35 cellular contexts compared by ENCODE assay signal in genomic region chr7:11985971-11986370, GRCh38.
"Had no signal": no experiment of that assay in that cellular context is flagged by ENCODE, and none has a peak within 500 bp of the region (broad histone marks: within the 10 kb centered on the region; RNA-seq: fewer than 3 reads in every experiment).

No MANE protein-coding gene starts in this region.

- H3K4me1 Mint-ChIP-seq: activated CD4-positive, alpha-beta memory T cell treated with anti-CD3 and anti-CD28 coated beads, Interleukin-2, amount 10 ng/mL, durations not matched to agents 7 days and 5 days; activated CD4-positive, alpha-beta T cell treated with anti-CD3 and anti-CD28 coated beads for 36 hours; activated CD4-positive, alpha-beta T cell treated with anti-CD3 and anti-CD28 coated beads, Interleukin-2, amount 10 ng/mL, durations not matched to agents 24 days and 14 days; activated naive CD4-positive, alpha-beta T cell treated with anti-CD3 and anti-CD28 coated beads, Interleukin-2, amount 10 ng/mL, durations not matched to agents 7 days and 5 days; activated naive CD8-positive, alpha-beta T cell treated with anti-CD3 and anti-CD28 coated beads, Interleukin-2, amount 10 ng/mL, durations not matched to agents 7 days and 5 days; brain; central memory CD8-positive, alpha-beta T cell; T-cell; T-helper 17 cell had no signal

- H3K36me3 Mint-ChIP-seq: activated naive CD4-positive, alpha-beta T cell treated with anti-CD3 and anti-CD28 coated beads, Interleukin-2, amount 10 ng/mL, durations not matched to agents 7 days and 5 days; activated naive CD4-positive, alpha-beta T cell treated with anti-CD3 and anti-CD28 coated beads, Interleukin-2, amount 50 U/mL, for 72 hours; activated naive CD8-positive, alpha-beta T cell treated with anti-CD3 and anti-CD28 coated beads, Interleukin-2, amount 10 ng/mL, durations not matched to agents 7 days and 5 days; brain; T-cell had no signal

- H3K27me3 Mint-ChIP-seq: activated CD4-positive, alpha-beta memory T cell treated with anti-CD3 and anti-CD28 coated beads, Interleukin-2, amount 10 ng/mL, durations not matched to agents 7 days and 5 days; activated CD4-positive, alpha-beta T cell treated with anti-CD3 and anti-CD28 coated beads for 36 hours; activated CD4-positive, alpha-beta T cell treated with anti-CD3 and anti-CD28 coated beads, Interleukin-2, amount 10 ng/mL, durations not matched to agents 24 days and 14 days; activated naive CD4-positive, alpha-beta T cell treated with anti-CD3 and anti-CD28 coated beads, Interleukin-2, amount 10 ng/mL, durations not matched to agents 7 days and 5 days; activated naive CD8-positive, alpha-beta T cell treated with anti-CD3 and anti-CD28 coated beads, Interleukin-2, amount 10 ng/mL, durations not matched to agents 7 days and 5 days; activated T-cell treated with anti-CD3 and anti-CD28 coated beads, Interleukin-2, amount 50 U/mL, for 24 hours; central memory CD8-positive, alpha-beta T cell; effector memory CD8-positive, alpha-beta T cell; T-cell; T-helper 17 cell had no signal

- H3K36me3 ChIP-seq: ascending aorta, breast epithelium, cardiac muscle cell, esophagus muscularis mucosa, gastrocnemius medialis, heart left ventricle, WERI-Rb-1 had no signal

- H3K4me1 ChIP-seq: ascending aorta, breast epithelium, esophagus muscularis mucosa, foreskin keratinocyte, gastrocnemius medialis, heart left ventricle had no signal

- H3K4me3 ChIP-seq: ascending aorta, breast epithelium, cardiac muscle cell, esophagus muscularis mucosa, gastrocnemius medialis, heart left ventricle had no signal

- H3K27ac Mint-ChIP-seq: activated CD4-positive, alpha-beta memory T cell treated with anti-CD3 and anti-CD28 coated beads, Interleukin-2, amount 10 ng/mL, durations not matched to agents 7 days and 5 days; activated CD4-positive, alpha-beta T cell treated with anti-CD3 and anti-CD28 coated beads for 36 hours; activated CD4-positive, alpha-beta T cell treated with anti-CD3 and anti-CD28 coated beads, Interleukin-2, amount 10 ng/mL, durations not matched to agents 24 days and 14 days; activated naive CD4-positive, alpha-beta T cell treated with anti-CD3 and anti-CD28 coated beads, Interleukin-2, amount 10 ng/mL, durations not matched to agents 7 days and 5 days; activated naive CD4-positive, alpha-beta T cell treated with anti-CD3 and anti-CD28 coated beads, Interleukin-2, amount 50 U/mL, for 72 hours; activated naive CD8-positive, alpha-beta T cell treated with anti-CD3 and anti-CD28 coated beads, Interleukin-2, amount 10 ng/mL, durations not matched to agents 7 days and 5 days; activated T-cell treated with anti-CD3 and anti-CD28 coated beads, Interleukin-2, amount 50 U/mL, for 24 hours; activated T-cell treated with anti-CD3 and anti-CD28 coated beads, Interleukin-2, amount 50 U/mL, for 72 hours; brain; effector memory CD8-positive, alpha-beta T cell; T-cell; T-helper 17 cell; T-helper 2 cell treated with Interferon-gamma antibody and Interleukin-4, amounts not matched to agents 5 μg/mL and 100 μg/mL, for 36 hours had no signal

- H3K27me3 ChIP-seq: ascending aorta, breast epithelium, cardiac muscle cell, esophagus muscularis mucosa, foreskin keratinocyte, gastrocnemius medialis, heart left ventricle had no signal

- H3K9me3 Mint-ChIP-seq: activated CD4-positive, alpha-beta T cell treated with anti-CD3 and anti-CD28 coated beads, Interleukin-2, amount 10 ng/mL, durations not matched to agents 24 days and 14 days had no signal

- H3K27ac ChIP-seq: ascending aorta, breast epithelium, cardiac muscle cell, esophagus muscularis mucosa, foreskin keratinocyte, gastrocnemius medialis, heart left ventricle, WERI-Rb-1 had no signal

- DNase-seq: activated CD4-positive, alpha-beta memory T cell treated with anti-CD3 and anti-CD28 coated beads, Interleukin-2, amount 10 ng/mL, durations not matched to agents 7 days and 5 days; activated CD4-positive, alpha-beta T cell treated with anti-CD3 and anti-CD28 coated beads for 36 hours; activated CD4-positive, alpha-beta T cell treated with anti-CD3 and anti-CD28 coated beads, Interleukin-2, amount 10 ng/mL, durations not matched to agents 24 days and 14 days; activated CD4-positive, alpha-beta T cell treated with anti-CD3 and anti-CD28 coated beads, Interleukin-2, amount 50 U/mL, for 4 hours; activated CD4-positive, CD25-positive, alpha-beta regulatory T cell; activated CD4-positive, CD25-positive, alpha-beta regulatory T cell treated with anti-CD3 and anti-CD28 coated beads, Interleukin-2, amount 50 U/mL, for 72 hours; activated CD8-positive, alpha-beta memory T cell treated with anti-CD3 and anti-CD28 coated beads, Interleukin-2, amount 50 U/mL, for 48 hours; activated gamma-delta T cell; activated naive CD4-positive, alpha-beta T cell; activated naive CD4-positive, alpha-beta T cell treated with anti-CD3 and anti-CD28 coated beads, Interleukin-2, amount 10 ng/mL, durations not matched to agents 7 days and 5 days; activated naive CD8-positive, alpha-beta T cell treated with anti-CD3 and anti-CD28 coated beads, Interleukin-2, amount 10 ng/mL, durations not matched to agents 7 days and 5 days; activated T-cell treated with anti-CD3 and anti-CD28 coated beads for 4 hours; activated T-cell treated with anti-CD3 and anti-CD28 coated beads, Interleukin-2, amount 50 U/mL, for 24 hours; activated T-cell treated with anti-CD3 and anti-CD28 coated beads, Interleukin-2, amount 50 U/mL, for 72 hours; cortex of kidney; dermis blood vessel endothelial cell; effector CD4-positive, alpha-beta T cell; effector memory CD8-positive, alpha-beta T cell; erythroblast; gastrocnemius medialis; glutamatergic neuron; heart left ventricle; T-cell; T-helper 17 cell; T1000; WERI-Rb-1 had no signal

- H3K4me3 Mint-ChIP-seq: activated CD4-positive, alpha-beta memory T cell treated with anti-CD3 and anti-CD28 coated beads, Interleukin-2, amount 10 ng/mL, durations not matched to agents 7 days and 5 days; activated CD4-positive, alpha-beta T cell treated with anti-CD3 and anti-CD28 coated beads for 36 hours; activated CD4-positive, alpha-beta T cell treated with anti-CD3 and anti-CD28 coated beads, Interleukin-2, amount 10 ng/mL, durations not matched to agents 24 days and 14 days; activated naive CD4-positive, alpha-beta T cell treated with anti-CD3 and anti-CD28 coated beads, Interleukin-2, amount 10 ng/mL, durations not matched to agents 7 days and 5 days; activated naive CD8-positive, alpha-beta T cell treated with anti-CD3 and anti-CD28 coated beads, Interleukin-2, amount 10 ng/mL, durations not matched to agents 7 days and 5 days; activated T-cell treated with anti-CD3 and anti-CD28 coated beads, Interleukin-2, amount 50 U/mL, for 24 hours; activated T-cell treated with anti-CD3 and anti-CD28 coated beads, Interleukin-2, amount 50 U/mL, for 72 hours; brain; central memory CD8-positive, alpha-beta T cell; effector memory CD8-positive, alpha-beta T cell; T-cell; T-helper 17 cell; T-helper 2 cell treated with Interferon-gamma antibody and Interleukin-4, amounts not matched to agents 5 μg/mL and 100 μg/mL, for 36 hours had no signal
